In genomic region chr1:109483658-109484518, GRCh38 we compare ENCODE assay signal across 1 cellular context.
A peak's percentile ranks its signal among the peaks of the same experiment; 100 is the strongest.
TF ChIP-seq lines count a peak whose summit lies in the region.

A gene with protein sequence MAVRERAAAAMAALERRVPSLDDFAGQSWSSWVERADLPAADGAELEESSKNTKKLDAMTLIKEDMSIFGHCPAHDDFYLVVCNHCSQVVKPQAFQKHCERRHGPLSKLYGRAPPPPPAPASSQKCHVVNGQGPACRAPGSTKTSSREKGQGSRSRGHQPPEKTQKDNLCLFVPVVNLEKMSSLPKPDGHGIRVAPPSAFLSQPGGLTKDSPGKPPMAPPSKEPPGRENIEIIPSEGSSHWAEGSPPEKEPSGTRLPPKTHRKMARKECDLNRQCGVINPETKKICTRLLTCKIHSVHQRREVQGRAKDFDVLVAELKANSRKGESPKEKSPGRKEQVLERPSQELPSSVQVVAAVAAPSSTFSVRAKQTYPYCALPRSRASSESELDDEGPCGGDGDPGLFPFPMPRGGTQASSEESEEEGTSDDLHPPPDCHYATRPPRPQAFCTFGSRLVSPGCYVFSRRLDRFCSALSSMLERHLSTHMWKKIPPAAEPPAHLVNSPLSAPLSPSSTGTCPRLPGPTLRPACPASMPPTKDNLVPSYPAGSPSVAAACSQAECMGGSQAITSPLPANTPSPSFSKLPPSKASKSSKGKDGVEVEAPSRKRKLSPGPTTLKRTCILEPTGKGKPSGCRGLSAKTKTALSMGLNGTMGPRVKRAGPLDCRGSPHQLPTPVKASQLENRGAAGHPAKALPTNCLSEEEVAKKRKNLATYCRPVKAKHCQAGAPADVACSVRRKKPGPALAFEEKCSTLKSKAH (plus strand): TSS chr1:109483905. CDS start chr1:109483954, 49 bp downstream.

TF ChIP-seq in K562, 482 proteins besides CTCF, POLR2A, EP300 and RAD21 (continued from another document and continues in another):
- TF ChIP-seq PHF20 (IDR thresholded peaks at IDR 0.05; ENCODE audit: partially characterized antibody) = peak; percentile 79
- no peak for TF ChIP-seq ZNF764 (CRISPR knock-in tag; IDR thresholded peaks at IDR 0.05; ENCODE audit: low read depth)
- no peak for TF ChIP-seq PTBP1 (IDR thresholded peaks at IDR 0.05; ENCODE audit: low read depth, low read length)
- TF ChIP-seq ZNF140 (CRISPR knock-in tag; IDR thresholded peaks at IDR 0.05) = no peak
- no peak for TF ChIP-seq STAT5B (CRISPR knock-in tag; IDR thresholded peaks at IDR 0.05)
- TF ChIP-seq ZNF239 (CRISPR knock-in tag; IDR thresholded peaks at IDR 0.05) = no peak
- no peak for TF ChIP-seq AFF4 (CRISPR knock-in tag; IDR thresholded peaks at IDR 0.05)
- no peak for TF ChIP-seq ZBTB8A (IDR thresholded peaks at IDR 0.05; ENCODE audit: partially characterized antibody)
- TF ChIP-seq ZNF431 (CRISPR knock-in tag; IDR thresholded peaks at IDR 0.05) = peak; percentile 54
- 0 out of 4 replicates have a peak, but pooled peaks of 1 of the 2 experiments have one; percentile 62 for TF ChIP-seq SRF (CRISPR knock-in tag; IDR thresholded peaks at IDR 0.05)
- TF ChIP-seq ARID3B (CRISPR knock-in tag; IDR thresholded peaks at IDR 0.05; ENCODE audit: borderline replicate concordance) = no peak
- no peak for TF ChIP-seq SNAPC5 (CRISPR knock-in tag; IDR thresholded peaks at IDR 0.05)
- TF ChIP-seq GTF3C2 (IDR thresholded peaks at IDR 0.05; ENCODE audit: borderline replicate concordance, extremely low read depth, insufficient read length) = no peak
- peak; percentile 78 for TF ChIP-seq BRD9 (IDR thresholded peaks at IDR 0.05; ENCODE audit: low read depth, partially characterized antibody)
- TF ChIP-seq ZNF75A (CRISPR knock-in tag; IDR thresholded peaks at IDR 0.05) = no peak
- no peak for TF ChIP-seq ZNF277 (CRISPR knock-in tag; IDR thresholded peaks at IDR 0.05; ENCODE audit: borderline replicate concordance)
- TF ChIP-seq, protein P1, sequence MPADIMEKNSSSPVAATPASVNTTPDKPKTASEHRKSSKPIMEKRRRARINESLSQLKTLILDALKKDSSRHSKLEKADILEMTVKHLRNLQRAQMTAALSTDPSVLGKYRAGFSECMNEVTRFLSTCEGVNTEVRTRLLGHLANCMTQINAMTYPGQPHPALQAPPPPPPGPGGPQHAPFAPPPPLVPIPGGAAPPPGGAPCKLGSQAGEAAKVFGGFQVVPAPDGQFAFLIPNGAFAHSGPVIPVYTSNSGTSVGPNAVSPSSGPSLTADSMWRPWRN (IDR thresholded peaks at IDR 0.05; ENCODE audit: low read depth) = no peak
- no peak for TF ChIP-seq E2F3 (CRISPR knock-in tag; IDR thresholded peaks at IDR 0.05)
- TF ChIP-seq HNRNPK (IDR thresholded peaks at IDR 0.05; ENCODE audit: low read depth, low read length, poor library complexity, severe bottlenecking) = no peak
- no peak for TF ChIP-seq SREBF2 (CRISPR knock-in tag; IDR thresholded peaks at IDR 0.05)
- 0 out of 2 replicates have a peak, but pooled peaks have one; percentile 33 for TF ChIP-seq ZNF445 (CRISPR knock-in tag; IDR thresholded peaks at IDR 0.05; ENCODE audit: low read depth)
- no peak; the same call in 1 of the 2 replicates for TF ChIP-seq NCOA6 (IDR thresholded peaks at IDR 0.05)
- 0 out of 2 replicates have a peak, but pooled peaks have one; percentile 58 for TF ChIP-seq RBM14 (IDR thresholded peaks at IDR 0.05; ENCODE audit: borderline replicate concordance, insufficient read depth, low read depth, low read length)
- TF ChIP-seq, protein P2, sequence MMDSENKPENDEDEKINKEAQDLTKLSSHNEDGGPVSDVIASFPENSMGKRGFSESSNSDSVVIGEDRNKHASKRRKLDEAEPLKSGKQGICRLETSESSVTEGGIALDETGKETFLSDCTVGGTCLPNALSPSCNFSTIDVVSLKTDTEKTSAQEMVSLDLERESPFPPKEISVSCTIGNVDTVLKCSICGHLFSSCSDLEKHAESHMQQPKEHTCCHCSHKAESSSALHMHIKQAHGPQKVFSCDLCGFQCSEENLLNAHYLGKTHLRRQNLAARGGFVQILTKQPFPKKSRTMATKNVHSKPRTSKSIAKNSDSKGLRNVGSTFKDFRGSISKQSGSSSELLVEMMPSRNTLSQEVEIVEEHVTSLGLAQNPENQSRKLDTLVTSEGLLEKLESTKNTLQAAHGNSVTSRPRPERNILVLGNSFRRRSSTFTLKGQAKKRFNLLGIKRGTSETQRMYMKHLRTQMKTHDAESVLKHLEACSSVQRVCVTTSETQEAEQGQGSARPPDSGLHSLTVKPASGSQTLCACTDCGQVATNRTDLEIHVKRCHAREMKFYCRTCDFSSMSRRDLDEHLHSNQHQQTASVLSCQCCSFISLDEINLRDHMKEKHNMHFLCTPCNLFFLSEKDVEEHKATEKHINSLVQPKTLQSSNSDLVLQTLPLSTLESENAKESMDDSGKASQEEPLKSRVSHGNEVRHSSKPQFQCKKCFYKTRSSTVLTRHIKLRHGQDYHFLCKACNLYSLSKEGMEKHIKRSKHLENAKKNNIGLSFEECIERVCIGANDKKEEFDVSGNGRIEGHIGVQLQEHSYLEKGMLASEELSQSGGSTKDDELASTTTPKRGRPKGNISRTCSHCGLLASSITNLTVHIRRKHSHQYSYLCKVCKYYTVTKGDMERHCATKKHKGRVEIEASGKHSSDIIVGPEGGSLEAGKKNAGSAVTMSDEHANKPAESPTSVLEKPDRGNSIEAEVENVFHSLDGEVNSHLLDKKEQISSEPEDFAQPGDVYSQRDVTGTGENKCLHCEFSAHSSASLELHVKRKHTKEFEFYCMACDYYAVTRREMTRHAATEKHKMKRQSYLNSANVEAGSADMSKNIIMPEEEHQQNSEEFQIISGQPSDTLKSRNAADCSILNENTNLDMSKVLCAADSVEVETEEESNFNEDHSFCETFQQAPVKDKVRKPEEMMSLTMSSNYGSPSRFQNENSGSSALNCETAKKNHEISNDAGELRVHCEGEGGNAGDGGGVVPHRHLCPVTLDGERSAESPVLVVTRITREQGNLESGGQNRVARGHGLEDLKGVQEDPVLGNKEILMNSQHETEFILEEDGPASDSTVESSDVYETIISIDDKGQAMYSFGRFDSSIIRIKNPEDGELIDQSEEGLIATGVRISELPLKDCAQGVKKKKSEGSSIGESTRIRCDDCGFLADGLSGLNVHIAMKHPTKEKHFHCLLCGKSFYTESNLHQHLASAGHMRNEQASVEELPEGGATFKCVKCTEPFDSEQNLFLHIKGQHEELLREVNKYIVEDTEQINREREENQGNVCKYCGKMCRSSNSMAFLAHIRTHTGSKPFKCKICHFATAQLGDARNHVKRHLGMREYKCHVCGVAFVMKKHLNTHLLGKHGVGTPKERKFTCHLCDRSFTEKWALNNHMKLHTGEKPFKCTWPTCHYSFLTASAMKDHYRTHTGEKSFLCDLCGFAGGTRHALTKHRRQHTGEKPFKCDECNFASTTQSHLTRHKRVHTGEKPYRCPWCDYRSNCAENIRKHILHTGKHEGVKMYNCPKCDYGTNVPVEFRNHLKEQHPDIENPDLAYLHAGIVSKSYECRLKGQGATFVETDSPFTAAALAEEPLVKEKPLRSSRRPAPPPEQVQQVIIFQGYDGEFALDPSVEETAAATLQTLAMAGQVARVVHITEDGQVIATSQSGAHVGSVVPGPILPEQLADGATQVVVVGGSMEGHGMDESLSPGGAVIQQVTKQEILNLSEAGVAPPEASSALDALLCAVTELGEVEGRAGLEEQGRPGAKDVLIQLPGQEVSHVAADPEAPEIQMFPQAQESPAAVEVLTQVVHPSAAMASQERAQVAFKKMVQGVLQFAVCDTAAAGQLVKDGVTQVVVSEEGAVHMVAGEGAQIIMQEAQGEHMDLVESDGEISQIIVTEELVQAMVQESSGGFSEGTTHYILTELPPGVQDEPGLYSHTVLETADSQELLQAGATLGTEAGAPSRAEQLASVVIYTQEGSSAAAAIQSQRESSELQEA (IDR thresholded peaks at IDR 0.05; ENCODE audit: low read depth) = peak; percentile 56
- TF ChIP-seq PATZ1 (CRISPR knock-in tag; IDR thresholded peaks at IDR 0.05; ENCODE audit: borderline replicate concordance) = 0 out of 2 replicates have a peak, but pooled peaks have one; percentile 34
- no peak for TF ChIP-seq ZNF707 (CRISPR knock-in tag; conservative IDR thresholded peaks at IDR 0.05)
- TF ChIP-seq NR2C1 (IDR thresholded peaks at IDR 0.05) = no peak
- TF ChIP-seq NR2C1 (tag; IDR thresholded peaks at IDR 0.05) = peak; percentile 46; the same call in 1 of the 2 replicates
- peak; percentile 71; the same call in 1 of the 2 replicates for TF ChIP-seq ATF7 (IDR thresholded peaks at IDR 0.05)
- TF ChIP-seq TAF15 (IDR thresholded peaks at IDR 0.05; ENCODE audit: low read depth, low read length) = no peak
- TF ChIP-seq ZNF830 (CRISPR knock-in tag; IDR thresholded peaks at IDR 0.05) = peak; percentile 79; the same call in 1 of the 2 replicates
- TF ChIP-seq OTX1 (CRISPR knock-in tag; IDR thresholded peaks at IDR 0.05) = peak; percentile 88
- TF ChIP-seq NFE2 (IDR thresholded peaks at IDR 0.05; ENCODE audit: low read depth) = peak; percentile 8; the same call in 1 of the 2 replicates
- TF ChIP-seq RBM17 (IDR thresholded peaks at IDR 0.05; ENCODE audit: borderline replicate concordance, low read depth, low read length) = no peak
